In genomic region chr20:38748097-38748862, GRCh38 we compare ENCODE assay signal across 8 cellular contexts. TPM values are rescaled to one million over a fixed set of nuclear protein-coding genes. Genes with fewer than 3 reads are reported as not detected.
DNase-seq lines count a peak whose midpoint lies in the region; ATAC-seq, FAIRE-seq and TF ChIP-seq lines count a peak whose summit lies in the region.

TSS of gene ACTR5 (plus strand) at chr20:38748460. CDS start at chr20:38748479, 19 bp downstream.

- FAIRE-seq in GM12892 (lab: Jason Lieb, UNC): peak; percentile 90

- H3K27me3 ChIP-seq in SU-DHL-6 (ENCODE audit: low read length): no peaks in the 10 kb centered on the region
- H3K27me3 ChIP-seq in parathyroid adenoma (ENCODE audit: control insufficient read depth, insufficient read depth, low read length): no peaks in the 10 kb centered on the region
- H3K27me3 ChIP-seq in tibial artery: peaks cover 0 to 7% of the 10 kb centered on the region in 2 donors

- ATAC-seq in HG02840 (IDR thresholded peaks at IDR 0.05; ENCODE audit: low FRiP score, unreplicated experiment) (peak; percentile 82), Right ventricle myocardium superior (ENCODE audit: poor library complexity) (peak; percentile 99)

- peak within 1 kb of the TSS; percentile 76 for H3K4me2 ChIP-seq in SU-DHL-6 (ENCODE audit: low read depth, low read length, poor library complexity, severe bottlenecking)
- H3K4me2 ChIP-seq in parathyroid adenoma (ENCODE audit: low read length): peak within 1 kb of the TSS; percentile 82

- H2AFZ ChIP-seq in SU-DHL-6 (ENCODE audit: low read depth, low read length, severe bottlenecking) (peak within 1 kb of the TSS; percentile 91), parathyroid adenoma (peak within 1 kb of the TSS; percentile 100)

- H3K9ac ChIP-seq in SU-DHL-6 (ENCODE audit: low read length): peak within 1 kb of the TSS; percentile 71
- H3K9ac ChIP-seq in parathyroid adenoma: no peak within 1 kb of the TSS

- H3K9me3 ChIP-seq in SU-DHL-6 (ENCODE audit: insufficient read depth, low read length) (no peaks in the 10 kb centered on the region), parathyroid adenoma (ENCODE audit: control insufficient read depth, low read length) (no peaks in the 10 kb centered on the region), tibial artery (no peaks in the 10 kb centered on the region)

- H3F3A ChIP-seq in SU-DHL-6 (ENCODE audit: insufficient read depth): peaks cover 5% of the 10 kb centered on the region; the same call in 1 of the 2 replicates

- H3K36me3 ChIP-seq in SU-DHL-6 (ENCODE audit: low read length) (0 out of 2 replicates have a peak, but pooled peaks cover 4% of the 10 kb centered on the region), parathyroid adenoma (ENCODE audit: control insufficient read depth, insufficient read depth, low read length) (no peaks in the 10 kb centered on the region), tibial artery (peaks cover 0 to 18% (median 15%) of the 10 kb centered on the region in 3 donors)

- peak; percentile 84 for TF ChIP-seq POLR2A in GM12892 (IDR thresholded peaks at IDR 0.05; ENCODE audit: low read depth, low read length)

- no peaks in the 10 kb centered on the region for H3K79me2 ChIP-seq in SU-DHL-6 (ENCODE audit: insufficient read depth, low read length)
- H3K79me2 ChIP-seq in parathyroid adenoma: peaks cover 3% of the 10 kb centered on the region

- TF ChIP-seq CTCF in SU-DHL-6 (IDR thresholded peaks at IDR 0.05; ENCODE audit: insufficient read depth, low read length, poor library complexity, severe bottlenecking) (no peak), parathyroid adenoma (IDR thresholded peaks at IDR 0.05) (no peak), tibial artery (IDR thresholded peaks at IDR 0.05) (no peak)

- intact Hi-C loops in Right ventricle myocardium superior (cut with DNase I) (no loop called here), tibial artery (cut with DNase I; ENCODE audit: low total_unique reads) (no loop called here)

- peaks cover 6% of the 10 kb centered on the region for H3K4me1 ChIP-seq in parathyroid adenoma
- peaks cover 0 to 15% (median 10%) of the 10 kb centered on the region in 4 donors for H3K4me1 ChIP-seq in tibial artery

- H3K4me3 ChIP-seq in SU-DHL-6 (ENCODE audit: insufficient read depth, low read length, poor library complexity, severe bottlenecking) (peak within 1 kb of the TSS; percentile 84), parathyroid adenoma (ENCODE audit: low read depth, low read length) (peak within 1 kb of the TSS; percentile 84), tibial artery (peak within 1 kb of the TSS; percentile 87 to 90)

- H3K27ac ChIP-seq in SU-DHL-6 (ENCODE audit: low read depth, low read length) (peak within 1 kb of the TSS; percentile 65), parathyroid adenoma (peak within 1 kb of the TSS; percentile 92), tibial artery (peak within 1 kb of the TSS; percentile 83 to 86)

- H4K20me1 ChIP-seq in SU-DHL-6 (ENCODE audit: low read depth, low read length): no peaks in the 10 kb centered on the region

- DNase-seq in GM12892 (ENCODE audit: insufficient read length) (peak; percentile 88), NCI-H1417 treated with DMSO at 0.1 percent for 48 hours (lab: John Stamatoyannopoulos, UW) (peak; percentile 90), Right ventricle myocardium superior (peak; percentile 96), tibial artery (peak; percentile 87 to 95)
- DNase-seq in activated naive CD8-positive, alpha-beta T cell treated with anti-CD3 and anti-CD28 coated beads, Interleukin-2, amount 50 U/mL, for 16 hours (ENCODE audit: low read depth, low spot score): peak; percentile 96

- no peaks in the 10 kb centered on the region for H3K9me2 ChIP-seq in SU-DHL-6 (replicated peaks; ENCODE audit: insufficient read depth, low read length)

RNA-seq across cellular contexts. Expression of gene ACTR5, which starts in this region (rescaled TPM):
- polyA plus RNA-seq in GM12892 (2012; ENCODE audit: missing spikeins): 6.1 TPM
- total RNA-seq in Right ventricle myocardium superior: 3.2 TPM

Comparison
In these comparisons a context has a peak if more than half of its experiments do, and no peak if none do; other contexts are left out.
1. Peak in every context shown above with its lines: DNase-seq, ATAC-seq, H3K4me3 ChIP-seq and H3K27ac ChIP-seq.